Comparison of ENCODE assay signal across 9 cellular contexts in genomic region chr19:2270157-2270571, GRCh38. TPM values are rescaled to one million over a fixed set of nuclear protein-coding genes. Genes with fewer than 3 reads are reported as not detected.
A peak's percentile ranks its signal among the peaks of the same experiment; 100 is the strongest.
DNase-seq lines count a peak whose midpoint lies in the region; ATAC-seq and TF ChIP-seq lines count a peak whose summit lies in the region.
"Had no signal": no experiment of that assay in that cellular context is flagged by ENCODE, and none has a peak within 500 bp of the region (broad histone marks: within the 10 kb centered on the region; RNA-seq: fewer than 3 reads in every experiment).

No MANE protein-coding gene starts in this region.

- CTCF ChIA-PET in Caco-2 (lab: Charles Lee) (no interaction called here), RWPE1 (lab: Yijun Ruan, JAX) (no interaction called here)

- peaks cover 5% of the 10 kb centered on the region for H3K79me1 ChIP-seq in mesenchymal stem cell (replicated peaks; ENCODE audit: low read length, poor library complexity, severe bottlenecking)

- H2BK5ac ChIP-seq in mesenchymal stem cell (ENCODE audit: low read depth, low read length, poor library complexity, severe bottlenecking), result peak overlapping the region; percentile 74

- peak overlapping the region; percentile 99 for H3K4me3 ChIP-seq in Caco-2 (ENCODE audit: low read depth, low read length)
- H3K4me3 ChIP-seq in coronary artery, result peak overlapping the region; percentile 97
- peak overlapping the region; percentile 92 to 95 for H3K4me3 ChIP-seq in mesenchymal stem cell (ENCODE audit: insufficient read depth in 1 of 2, low read depth in 1 of 2, low read length in 2 of 2)
- H3K4me3 ChIP-seq in tibial nerve, result peak overlapping the region; percentile 80 to 97 (median 94)

- H3K27me3 ChIP-seq in Caco-2 (replicated peaks; ENCODE audit: control insufficient read depth, insufficient read depth, low read length) (no peaks in the 10 kb centered on the region), mesenchymal stem cell (ENCODE audit: control insufficient read depth in 1 of 2, insufficient read depth in 1 of 2, low read length in 2 of 2) (no peaks in the 10 kb centered on the region), tibial nerve (no peaks in the 10 kb centered on the region)

- no peak overlapping the region for H2AK5ac ChIP-seq in mesenchymal stem cell (ENCODE audit: low read length, severe bottlenecking)

- under 1% methylated on average over 42 of the region's 51 CpGs for WGBS in mesenchymal stem cell
- 0% methylated on average over 11 to 14 of the region's 51 CpGs for whole genome bisulfite sequencing in tibial nerve, 2 donors

- peak overlapping the region; percentile 93 to 94 for H3K4ac ChIP-seq in mesenchymal stem cell (ENCODE audit: low read depth in 1 of 2, low read length in 2 of 2)

- ATAC-seq in GM18861 (IDR thresholded peaks at IDR 0.05; ENCODE audit: unreplicated experiment), result no peak

- no peaks in the 10 kb centered on the region for H3K9me3 ChIP-seq in Caco-2
- H3K9me3 ChIP-seq in mesenchymal stem cell (ENCODE audit: control insufficient read depth, low read length), result no peaks in the 10 kb centered on the region
- H3K9me3 ChIP-seq in tibial nerve, result no peaks in the 10 kb centered on the region

- H3K18ac ChIP-seq in mesenchymal stem cell (ENCODE audit: low read depth in 1 of 2, low read length in 2 of 2), result peak overlapping the region; percentile 85 to 94

- peak overlapping the region; percentile 73 for H2BK120ac ChIP-seq in mesenchymal stem cell (ENCODE audit: low read depth, low read length)

- H3K27ac Mint-ChIP-seq in Caco-2 (ENCODE audit: unreplicated experiment), result peak overlapping the region; percentile 93

- DNase-seq in Caco-2 (no peak), RWPE1 (ENCODE audit: low spot score) (no peak), coronary artery (ENCODE audit: low spot score) (no peak), mesenchymal stem cell (no peak), tibial nerve (ENCODE audit: low spot score in 2 of 2) (peak in 1 of 2 donors; percentile 60), NCI-H2029 (lab: John Stamatoyannopoulos, UW) (no peak), NCI-H345 (lab: John Stamatoyannopoulos, UW) (no peak)

- peak overlapping the region; percentile 96 for H3K9ac ChIP-seq in mesenchymal stem cell (ENCODE audit: low read length)

- TF ChIP-seq CTCF in Caco-2 (IDR thresholded peaks at IDR 0.05; ENCODE audit: insufficient read depth in 1 of 2, low read depth in 1 of 2, low read length in 1 of 2, severe bottlenecking in 1 of 2, unreplicated experiment in 1 of 2), result no peak
- TF ChIP-seq CTCF in RWPE1 (conservative IDR thresholded peaks at IDR 0.05; ENCODE audit: low read depth), result no peak
- no peak for TF ChIP-seq CTCF in coronary artery (IDR thresholded peaks at IDR 0.05)
- TF ChIP-seq CTCF in tibial nerve (IDR thresholded peaks at IDR 0.05), result no peak

- no peak overlapping the region for H4K8ac ChIP-seq in mesenchymal stem cell (ENCODE audit: low read length)

- H3K4me1 ChIP-seq in Caco-2, result peaks cover 7% of the 10 kb centered on the region; the same call in 1 of the 2 replicates
- H3K4me1 ChIP-seq in mesenchymal stem cell (ENCODE audit: control insufficient read depth, insufficient read depth, low read depth, low read length), result peaks cover 44% of the 10 kb centered on the region
- H3K4me1 ChIP-seq in tibial nerve, result peaks cover 0 to 63% (median 42%) of the 10 kb centered on the region in 4 donors

- H3K36me3 Mint-ChIP-seq in Caco-2 (ENCODE audit: insufficient read depth, unreplicated experiment), result peaks cover 62% of the 10 kb centered on the region

- H2BK12ac ChIP-seq in mesenchymal stem cell (ENCODE audit: low read length in 2 of 2), result peak overlapping the region in 1 of 2 experiments; percentile 68

- TF ChIP-seq EP300 in tibial nerve (IDR thresholded peaks at IDR 0.05), result no peak

- POLR2A ChIA-PET in Caco-2 (lab: Charles Lee), result interaction anchor here (0.7 kb wide), 1 partner anchor 158 kb away, joined by 3 read pairs; no protein-coding TSS in a partner anchor
- POLR2A ChIA-PET in RWPE1 (lab: Yijun Ruan, JAX; ENCODE audit: low non-redundant PET), result interaction anchor here (0.6 to 0.9 kb wide), 2 partner anchors 9 to 16 kb away, joined by 3 read pairs; no protein-coding TSS in a partner anchor

- no peaks in the 10 kb centered on the region for H3K27me3 Mint-ChIP-seq in Caco-2 (ENCODE audit: insufficient read depth, unreplicated experiment)

- peak overlapping the region; percentile 82 for H3K4me3 Mint-ChIP-seq in Caco-2 (ENCODE audit: unreplicated experiment)

- H3K9me3 Mint-ChIP-seq in Caco-2 (ENCODE audit: unreplicated experiment), result no peaks in the 10 kb centered on the region

- H3K23ac ChIP-seq in mesenchymal stem cell (ENCODE audit: low read length in 2 of 2), result peak overlapping the region; percentile 91 to 94

- no peak for TF ChIP-seq POLR2A in tibial nerve (IDR thresholded peaks at IDR 0.05)

- no TSS peak for BruUV-seq in Caco-2 (replicated peaks; lab: Mats Ljungman, UMichigan)

- intact Hi-C loops in Caco-2 (cut with micrococcal nuclease; ENCODE audit: unreplicated experiment), result no loop called here

- H2AFZ ChIP-seq in mesenchymal stem cell (ENCODE audit: low read depth, low read length), result no peak overlapping the region

- peak overlapping the region; percentile 83 for H4K91ac ChIP-seq in mesenchymal stem cell (ENCODE audit: low read length)

- H2BK15ac ChIP-seq in mesenchymal stem cell (ENCODE audit: low read depth, poor library complexity, severe bottlenecking), result peak overlapping the region; percentile 28

- peaks cover 5% of the 10 kb centered on the region for H3K36me3 ChIP-seq in Caco-2 (ENCODE audit: control insufficient read depth, insufficient read depth, low read length)
- peaks cover 24 to 39% of the 10 kb centered on the region in 2 experiments for H3K36me3 ChIP-seq in mesenchymal stem cell (ENCODE audit: control insufficient read depth in 1 of 2, insufficient read depth in 2 of 2, low read depth in 1 of 2, low read length in 2 of 2)
- H3K36me3 ChIP-seq in tibial nerve, result peaks cover 0 to 17% (median 16%) of the 10 kb centered on the region in 3 donors

- peak overlapping the region; percentile 94 for H3K27ac ChIP-seq in RWPE1
- peak overlapping the region; percentile 99 to 100 for H3K27ac ChIP-seq in coronary artery
- peak overlapping the region; percentile 67 for H3K27ac ChIP-seq in mesenchymal stem cell (ENCODE audit: low read length, poor library complexity, severe bottlenecking)
- peak overlapping the region; percentile 98 to 100 (median 100) for H3K27ac ChIP-seq in tibial nerve

- peak overlapping the region; percentile 63 for H3K4me2 ChIP-seq in mesenchymal stem cell (ENCODE audit: low read length, poor library complexity, severe bottlenecking)

- H3K14ac ChIP-seq in mesenchymal stem cell (ENCODE audit: low read length in 2 of 2), result peak overlapping the region; percentile 97

- no peaks in the 10 kb centered on the region for H3K4me1 Mint-ChIP-seq in Caco-2 (ENCODE audit: low read depth, unreplicated experiment)

RNA-seq across cellular contexts. Expression of gene PEAK3, which starts 11.8 kb away (rescaled TPM):
- total RNA-seq in Caco-2 (2022) (not detected in 2 replicates), tibial nerve (1 to 10 TPM in 2 of 4 donors, under 1 TPM in 2; 0.42 to 4.2 (median 2.2) TPM)
- polyA plus RNA-seq in mesenchymal stem cell (2013, experiment 1 of 2), result 0.75 TPM
- polyA plus RNA-seq in mesenchymal stem cell (2013, experiment 2 of 2), result 0.88 TPM

RNA-seq across cellular contexts. Expression of gene JSRP1, which starts 13.9 kb away (rescaled TPM):
- not detected in 2 replicates for total RNA-seq in Caco-2 (2022)
- 0.17 TPM for polyA plus RNA-seq in mesenchymal stem cell (2013, experiment 1 of 2)
- polyA plus RNA-seq in mesenchymal stem cell (2013, experiment 2 of 2), result 0.10 TPM
- total RNA-seq in tibial nerve, result not detected
- total RNA-seq: renal cortical epithelial cell had no signal

RNA-seq across cellular contexts. Expression of gene AMH, which starts 21.0 kb away (rescaled TPM):
- 19.3 and 19.4 TPM in 2 replicates for total RNA-seq in Caco-2 (2022)
- 3.1 TPM for polyA plus RNA-seq in mesenchymal stem cell (2013, experiment 1 of 2)
- 3.1 TPM for polyA plus RNA-seq in mesenchymal stem cell (2013, experiment 2 of 2)
- 1 to 10 TPM in 2 of 4 donors, under 1 TPM in 1, not detected in 1; 0.59 to 5.4 (median 2.1) TPM for total RNA-seq in tibial nerve

RNA-seq across cellular contexts. Expression of gene SF3A2, which starts 33.5 kb away (rescaled TPM):
- total RNA-seq in Caco-2 (2022) (129 and 135 TPM in 2 replicates), tibial nerve (10 to 100 TPM; 21.4 to 84.0 (median 51.8) TPM)
- polyA plus RNA-seq in mesenchymal stem cell (2013, experiment 1 of 2), result 66.8 TPM
- polyA plus RNA-seq in mesenchymal stem cell (2013, experiment 2 of 2), result 60.7 TPM

RNA-seq across cellular contexts. Expression of gene PLEKHJ1, which starts 34.0 kb away (rescaled TPM):
- total RNA-seq in Caco-2 (2022) (119 TPM in 2 replicates), tibial nerve (10 to 100 TPM; 37.3 to 67.5 (median 51.2) TPM)
- 53.7 TPM for polyA plus RNA-seq in mesenchymal stem cell (2013, experiment 1 of 2)
- polyA plus RNA-seq in mesenchymal stem cell (2013, experiment 2 of 2), result 52.9 TPM
